14 cellular contexts compared by ENCODE assay signal in the genomic region with DNA sequence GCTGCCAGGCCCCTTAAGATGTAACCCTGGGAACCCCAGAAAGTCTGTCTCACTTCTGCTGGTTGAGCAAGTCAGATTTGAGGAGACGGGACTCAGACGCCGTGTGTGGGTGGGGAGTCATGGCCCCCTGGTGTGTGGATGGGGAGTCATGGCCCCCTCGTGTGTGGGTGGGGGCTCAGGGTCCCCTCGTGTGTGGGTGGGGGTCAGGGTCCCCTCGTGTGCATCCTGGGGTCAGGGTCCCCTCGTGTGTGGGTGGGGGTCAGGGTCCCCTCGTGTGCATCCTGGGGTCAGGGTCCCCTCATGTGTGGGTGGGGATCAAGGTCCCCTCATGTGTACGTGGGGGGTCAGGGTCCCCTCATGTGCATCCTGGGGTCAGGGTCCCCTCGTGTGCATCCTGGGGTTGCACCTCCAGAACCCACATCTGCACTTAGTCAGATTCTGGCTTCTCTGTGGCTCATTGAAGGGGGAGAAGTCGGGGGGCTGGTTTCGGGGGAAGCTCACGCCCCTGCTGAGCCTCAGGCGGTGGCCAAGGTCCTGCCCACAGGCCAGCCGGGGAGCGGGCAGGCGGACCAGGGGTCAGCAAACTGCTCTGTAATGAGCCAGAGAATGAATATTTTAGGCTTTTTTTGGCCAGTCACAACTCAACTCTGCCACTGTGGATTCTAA. TPM values are rescaled to one million over a fixed set of nuclear protein-coding genes. Genes with fewer than 3 reads are reported as not detected.
A peak's percentile ranks its signal among the peaks of the same experiment; 100 is the strongest.
DNase-seq lines count a peak whose midpoint lies in the region; ATAC-seq and TF ChIP-seq lines count a peak whose summit lies in the region.
"Had no signal": no experiment of that assay in that cellular context is flagged by ENCODE, and none has a peak within 500 bp of the region (broad histone marks: within the 10 kb centered on the region; RNA-seq: fewer than 3 reads in every experiment).

No MANE protein-coding gene starts in this region.

- H3K36me3 ChIP-seq in heart right ventricle (no peaks in the 10 kb centered on the region), trophoblast cell (ENCODE audit: control insufficient read depth in 1 of 2, insufficient read depth in 2 of 2, low read length in 2 of 2) (no peaks in the 10 kb centered on the region), uterus (no peaks in the 10 kb centered on the region)
- H3K36me3 ChIP-seq: colonic mucosa had no signal

- H3K79me1 ChIP-seq in trophoblast cell (ENCODE audit: low read length): peaks cover 45% of the 10 kb centered on the region

- H2BK12ac ChIP-seq in trophoblast cell (ENCODE audit: low read length): peak overlapping the region; percentile 9

- H3K27me3 ChIP-seq in heart right ventricle (no peaks in the 10 kb centered on the region), trophoblast cell (ENCODE audit: insufficient read depth, low read length) (no peaks in the 10 kb centered on the region), uterus (no peaks in the 10 kb centered on the region)
- H3K27me3 ChIP-seq: colonic mucosa, testis had no signal

- peak overlapping the region; percentile 78 to 94 (median 85) for H3K27ac ChIP-seq in heart right ventricle
- H3K27ac ChIP-seq in trophoblast cell (ENCODE audit: low read depth, low read length): no peak overlapping the region
- H3K27ac ChIP-seq in uterus: peak overlapping the region; percentile 62 to 76

- peak overlapping the region; percentile 1 for H3K18ac ChIP-seq in trophoblast cell (ENCODE audit: low read length)

- peak overlapping the region; percentile 81 for H2BK5ac ChIP-seq in trophoblast cell (ENCODE audit: low read depth, low read length, poor library complexity)

- no peak overlapping the region for H4K8ac ChIP-seq in trophoblast cell (ENCODE audit: low read depth, low read length)

- H3K4me3 ChIP-seq in heart right ventricle (no peak overlapping the region), trophoblast cell (ENCODE audit: low read depth, low read length) (no peak overlapping the region), uterus (no peak overlapping the region)
- H3K4me3 ChIP-seq: colonic mucosa, testis had no signal

- no peak overlapping the region for H4K12ac ChIP-seq in trophoblast cell (ENCODE audit: low read depth, low read length)

- no peak overlapping the region for H3K9ac ChIP-seq in trophoblast cell (ENCODE audit: low read length)

- H3K4ac ChIP-seq in trophoblast cell (ENCODE audit: low read depth, low read length): no peak overlapping the region

- peak overlapping the region; percentile 25 for H3K14ac ChIP-seq in trophoblast cell (ENCODE audit: low read length)

- H2AK5ac ChIP-seq in trophoblast cell (ENCODE audit: low read length): peak overlapping the region; percentile 51

- peak overlapping the region; percentile 80 for H4K91ac ChIP-seq in trophoblast cell (ENCODE audit: low read depth, low read length)

- intact Hi-C loops in Right ventricle myocardium superior (cut with DNase I) (no loop called here), cardiac septum (cut with DNase I) (no loop called here), heart right ventricle (cut with DNase I) (no loop called here), uterus (cut with DNase I; ENCODE audit: low total_unique reads) (no loop called here)

- ATAC-seq in Right ventricle myocardium superior (ENCODE audit: poor library complexity) (no peak), heart right ventricle (no peak), esophagus mucosa (no peak)
- ATAC-seq: HCT116, WTC11 had no signal

- H2AFZ ChIP-seq in trophoblast cell (ENCODE audit: insufficient read depth, low read length, poor library complexity): no peak overlapping the region

- H3K23ac ChIP-seq in trophoblast cell (ENCODE audit: low read length): no peak overlapping the region

- H3K9me3 ChIP-seq in heart right ventricle (no peaks in the 10 kb centered on the region), trophoblast cell (ENCODE audit: insufficient read depth, low read depth, low read length) (peaks cover 1% of the 10 kb centered on the region), uterus (no peaks in the 10 kb centered on the region)
- H3K9me3 ChIP-seq: colonic mucosa, testis had no signal

- no peak for TF ChIP-seq CTCF in heart right ventricle (IDR thresholded peaks at IDR 0.05)
- no peak for TF ChIP-seq CTCF in uterus (IDR thresholded peaks at IDR 0.05)

- H3K4me2 ChIP-seq in trophoblast cell (ENCODE audit: low read length): no peak overlapping the region

- H3K4me1 ChIP-seq in heart right ventricle: peaks cover 34 to 74% (median 46%) of the 10 kb centered on the region in 9 donors
- H3K4me1 ChIP-seq in trophoblast cell (ENCODE audit: control insufficient read depth in 1 of 2, insufficient read depth in 2 of 2, low read length in 2 of 2): peaks cover 39 to 44% of the 10 kb centered on the region in 2 experiments
- H3K4me1 ChIP-seq in uterus: peaks cover 0 to 23% of the 10 kb centered on the region in 2 donors
- H3K4me1 ChIP-seq: colonic mucosa had no signal

- H3K79me2 ChIP-seq in trophoblast cell (ENCODE audit: control insufficient read depth, insufficient read depth, low read length, poor library complexity): peaks cover 6% of the 10 kb centered on the region

- TF ChIP-seq POLR2A in uterus (IDR thresholded peaks at IDR 0.05): no peak

- peak; percentile 28 for DNase-seq in Right ventricle myocardium superior
- DNase-seq in cardiac septum (ENCODE audit: low spot score): no peak
- DNase-seq in heart right ventricle: no peak
- no peak for DNase-seq in trophoblast cell
- DNase-seq in uterus: no peak
- DNase-seq in C1 segment of cervical spinal cord (lab: John Stamatoyannopoulos, UW): no peak
- no peak for DNase-seq in T1000 (lab: John Stamatoyannopoulos, UW)
- DNase-seq: activated CD8-positive, alpha-beta memory T cell treated with anti-CD3 and anti-CD28 coated beads, Interleukin-2, amount 50 U/mL, for 48 hours; colonic mucosa; MM.1S; testis had no signal

- WGBS in heart right ventricle, 2 donors: 84% methylated on average over 16 to 17 of the region's 17 CpGs
- WGBS in trophoblast cell (ENCODE audit: extremely low coverage, insufficient coverage, insufficient read length): no CpG with 5 or more reads among the region's 17 CpGs

- peak overlapping the region; percentile 69 for H2BK120ac ChIP-seq in trophoblast cell (ENCODE audit: insufficient read depth, low read length, poor library complexity)

RNA-seq across cellular contexts. Expression of gene POFUT2, which starts 33.4 kb away (rescaled TPM):
- total RNA-seq in Right ventricle myocardium superior (15.3 TPM), cardiac septum (20.1 TPM), heart right ventricle (10 to 100 TPM; 12.7 to 20.4 (median 16.3) TPM), uterus (10 to 100 TPM in 3 of 4 donors, 1 to 10 TPM in 1; 6.2 to 49.7 (median 24.6) TPM), esophagus mucosa (6.2 TPM)
- 10 to 100 TPM; 18.9 to 20.6 TPM for polyA plus RNA-seq in heart right ventricle
- 33.1 and 33.8 TPM in 2 replicates for polyA plus RNA-seq in trophoblast cell (2013)
